In genomic region chr13:86559915-86560314, GRCh38 we compare ENCODE assay signal across 23 cellular contexts.
DNase-seq lines count a peak whose midpoint lies in the region; ATAC-seq and TF ChIP-seq lines count a peak whose summit lies in the region.
"Had no signal": no experiment of that assay in that cellular context is flagged by ENCODE, and none has a peak within 500 bp of the region (broad histone marks: within the 10 kb centered on the region; RNA-seq: fewer than 3 reads in every experiment).

No MANE protein-coding gene starts in this region.

- no peak overlapping the region for H3K9ac ChIP-seq in HUES6 (ENCODE audit: low read length)

- no peak for TF ChIP-seq POLR2A in suprapubic skin (IDR thresholded peaks at IDR 0.05)

- H3K36me3 Mint-ChIP-seq in HFFc6 (ENCODE audit: low read depth), result no peaks in the 10 kb centered on the region
- H3K36me3 Mint-ChIP-seq: activated naive CD8-positive, alpha-beta T cell treated with anti-CD3 and anti-CD28 coated beads, Interleukin-2, amount 10 ng/mL, durations not matched to agents 7 days and 5 days; brain; CD4-positive, CD25-positive, alpha-beta regulatory T cell had no signal

- H3K27ac ChIP-seq in HUES6 (ENCODE audit: low read depth, low read length) (peak overlapping the region; percentile 86; the same call in 1 of the 2 replicates), suprapubic skin (no peak overlapping the region)
- H3K27ac ChIP-seq: epithelial cell of prostate, gastrocnemius medialis, RWPE1, tibial nerve had no signal

- H3K27me3 Mint-ChIP-seq in HFFc6 (ENCODE audit: insufficient read depth), result no peaks in the 10 kb centered on the region; the same call in 1 of the 2 replicates
- H3K27me3 Mint-ChIP-seq: activated naive CD8-positive, alpha-beta T cell treated with anti-CD3 and anti-CD28 coated beads, Interleukin-2, amount 10 ng/mL, durations not matched to agents 7 days and 5 days; activated T-helper 17 cell treated with anti-CD3 and anti-CD28 coated beads, Interleukin-2, amount 50 U/mL, for 72 hours; brain; CD4-positive, CD25-positive, alpha-beta regulatory T cell; dendritic cell treated with granulocyte-macrophage colony-stimulating factor and Interleukin-4, amounts not matched to agents 40 ng/mL and 50 ng/mL, for 4 days; progenitor cell of endocrine pancreas had no signal

- H3K9me3 ChIP-seq in HUES6 (ENCODE audit: control insufficient read depth, insufficient read depth, low read depth, low read length) (peaks cover 3% of the 10 kb centered on the region; the same call in 1 of the 2 replicates), suprapubic skin (no peaks in the 10 kb centered on the region)
- H3K9me3 ChIP-seq: gastrocnemius medialis, tibial nerve had no signal

- no peak overlapping the region for H3K4me3 Mint-ChIP-seq in HFFc6
- H3K4me3 Mint-ChIP-seq: activated naive CD8-positive, alpha-beta T cell treated with anti-CD3 and anti-CD28 coated beads, Interleukin-2, amount 10 ng/mL, durations not matched to agents 7 days and 5 days; activated T-helper 17 cell treated with anti-CD3 and anti-CD28 coated beads, Interleukin-2, amount 50 U/mL, for 72 hours; brain; CD4-positive, CD25-positive, alpha-beta regulatory T cell; dendritic cell treated with granulocyte-macrophage colony-stimulating factor and Interleukin-4, amounts not matched to agents 40 ng/mL and 50 ng/mL, for 4 days; nephron had no signal

- WGBS in suprapubic skin, result 58% methylated on average over 1 of the region's 1 CpG

- no peak overlapping the region for H3K4me3 ChIP-seq in HUES6 (ENCODE audit: low read depth, low read length)
- H3K4me3 ChIP-seq in epithelial cell of esophagus (ENCODE audit: low read length), result no peak overlapping the region
- H3K4me3 ChIP-seq in suprapubic skin, result no peak overlapping the region
- H3K4me3 ChIP-seq: gastrocnemius medialis, tibial nerve had no signal

- H3K4me1 Mint-ChIP-seq in HFFc6 (ENCODE audit: low read depth), result no peaks in the 10 kb centered on the region
- H3K4me1 Mint-ChIP-seq: activated naive CD8-positive, alpha-beta T cell treated with anti-CD3 and anti-CD28 coated beads, Interleukin-2, amount 10 ng/mL, durations not matched to agents 7 days and 5 days; activated T-helper 17 cell treated with anti-CD3 and anti-CD28 coated beads, Interleukin-2, amount 50 U/mL, for 72 hours; CD4-positive, CD25-positive, alpha-beta regulatory T cell; nephron had no signal

- H3K27ac Mint-ChIP-seq in HFFc6, result no peak overlapping the region
- H3K27ac Mint-ChIP-seq: activated naive CD8-positive, alpha-beta T cell treated with anti-CD3 and anti-CD28 coated beads, Interleukin-2, amount 10 ng/mL, durations not matched to agents 7 days and 5 days; activated T-helper 17 cell treated with anti-CD3 and anti-CD28 coated beads, Interleukin-2, amount 50 U/mL, for 72 hours; CD4-positive, CD25-positive, alpha-beta regulatory T cell; dendritic cell treated with granulocyte-macrophage colony-stimulating factor and Interleukin-4, amounts not matched to agents 40 ng/mL and 50 ng/mL, for 4 days; nephron; progenitor cell of endocrine pancreas had no signal

- no peak for TF ChIP-seq CTCF in epithelial cell of esophagus (IDR thresholded peaks at IDR 0.05; ENCODE audit: insufficient read depth, low read depth, low read length, missing control alignments)
- no peak for TF ChIP-seq CTCF in HFFc6 (IDR thresholded peaks at IDR 0.05)
- TF ChIP-seq CTCF in suprapubic skin (IDR thresholded peaks at IDR 0.05), result no peak

- no peak for ATAC-seq in GM18861 (IDR thresholded peaks at IDR 0.05; ENCODE audit: unreplicated experiment)
- ATAC-seq: activated T-helper 17 cell treated with anti-CD3 and anti-CD28 coated beads, Interleukin-2, amount 50 U/mL, for 72 hours; gastrocnemius medialis; stimulated activated naive CD8-positive, alpha-beta T cell treated with anti-CD3 and anti-CD28 coated beads, Interleukin-15, Interleukin-2, amounts not matched to agents 100 U/mL and 50 U/mL, for 24 hours had no signal

- H3K36me3 ChIP-seq in HUES6 (ENCODE audit: control insufficient read depth, insufficient read depth, low read length), result no peaks in the 10 kb centered on the region
- H3K36me3 ChIP-seq in suprapubic skin, result no peaks in the 10 kb centered on the region
- H3K36me3 ChIP-seq: gastrocnemius medialis, tibial nerve had no signal

- peaks cover 18% of the 10 kb centered on the region for H3K9me3 Mint-ChIP-seq in HFFc6
- H3K9me3 Mint-ChIP-seq: activated naive CD8-positive, alpha-beta T cell treated with anti-CD3 and anti-CD28 coated beads, Interleukin-2, amount 10 ng/mL, durations not matched to agents 7 days and 5 days; activated T-helper 17 cell treated with anti-CD3 and anti-CD28 coated beads, Interleukin-2, amount 50 U/mL, for 72 hours; nephron had no signal

- H3K4me1 ChIP-seq in HUES6 (ENCODE audit: control insufficient read depth, insufficient read depth, low read length), result no peaks in the 10 kb centered on the region
- no peaks in the 10 kb centered on the region for H3K4me1 ChIP-seq in suprapubic skin
- H3K4me1 ChIP-seq: gastrocnemius medialis, tibial nerve had no signal

- no peak for TF ChIP-seq EP300 in suprapubic skin (IDR thresholded peaks at IDR 0.05)

- peak; percentile 26 for DNase-seq in MV-4-11 (lab: John Stamatoyannopoulos, UW)
- DNase-seq in NCI-H524 (lab: John Stamatoyannopoulos, UW), result peak; percentile 67 to 91
- DNase-seq in epithelial cell of esophagus (ENCODE audit: low read depth), result peak; percentile 35
- DNase-seq in HFFc6, result no peak
- no peak for DNase-seq in NCI-H2196 treated with DMSO at 0.1 percent for 48 hours (lab: John Stamatoyannopoulos, UW; ENCODE audit: unreplicated experiment)
- DNase-seq in suprapubic skin (ENCODE audit: low spot score in 2 of 2), result no peak
- DNase-seq: activated CD4-positive, alpha-beta T cell treated with anti-CD3 and anti-CD28 coated beads for 48 hours; activated naive CD8-positive, alpha-beta T cell treated with anti-CD3 and anti-CD28 coated beads, Interleukin-2, amount 10 ng/mL, durations not matched to agents 7 days and 5 days; CD4-positive, CD25-positive, alpha-beta regulatory T cell; DMS53; gastrocnemius medialis; KG1; stimulated activated naive CD8-positive, alpha-beta T cell treated with anti-CD3 and anti-CD28 coated beads, Interleukin-15, Interleukin-2, amounts not matched to agents 100 U/mL and 50 U/mL, for 24 hours had no signal

- H3K27me3 ChIP-seq in HUES6 (ENCODE audit: control insufficient read depth, insufficient read depth, low read length) (no peaks in the 10 kb centered on the region), suprapubic skin (no peaks in the 10 kb centered on the region)
- H3K27me3 ChIP-seq: gastrocnemius medialis, tibial nerve had no signal

Comparison
In these comparisons a context has a peak if more than half of its experiments do, and no peak if none do; other contexts are left out.
1. DNase-seq: peak in MV-4-11 (single experiment), NCI-H524 (2 of 2) and epithelial cell of esophagus (single experiment); none in HFFc6 (single experiment), NCI-H2196 treated with DMSO at 0.1 percent for 48 hours (single experiment) and suprapubic skin (0 of 2).